12 cellular contexts compared by ENCODE assay signal in the genomic region with DNA sequence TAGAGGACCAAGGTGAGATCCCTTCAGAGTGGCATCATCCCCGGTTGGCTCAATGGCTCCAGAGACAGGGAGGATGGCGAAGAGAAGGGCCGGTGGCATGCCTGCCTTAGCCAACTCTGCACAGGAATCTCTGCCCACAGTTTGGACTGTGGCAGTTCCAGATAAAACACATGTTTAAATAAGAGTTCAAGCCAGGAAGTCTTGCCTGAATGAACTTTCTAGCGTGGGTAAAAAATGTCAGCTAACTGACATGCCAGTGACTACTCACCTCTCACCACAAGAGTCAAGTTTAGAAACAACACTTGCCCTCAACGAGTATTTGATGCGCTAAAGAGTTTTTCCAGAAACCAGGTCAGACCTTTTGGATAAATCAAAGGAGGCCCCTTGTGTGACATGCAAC. TPM values are rescaled to one million over a fixed set of nuclear protein-coding genes. Genes with fewer than 3 reads are reported as not detected.
A peak's percentile ranks its signal among the peaks of the same experiment; 100 is the strongest.
DNase-seq lines count a peak whose midpoint lies in the region; ATAC-seq, FAIRE-seq and TF ChIP-seq lines count a peak whose summit lies in the region.
"Had no signal": no experiment of that assay in that cellular context is flagged by ENCODE, and none has a peak within 500 bp of the region (broad histone marks: within the 10 kb centered on the region; RNA-seq: fewer than 3 reads in every experiment).

No MANE protein-coding gene starts in this region.

- H4K20me1 ChIP-seq in BLaER1 treated with 17β-estradiol and CSF1 and Interleukin-3, amounts not matched to agents 10 nM and 100 nM = peaks cover 0 to 27% (median 6%) of the 10 kb centered on the region in 11 experiments; a peak in 9 of 22 replicates
- H4K20me1 ChIP-seq in endothelial cell of umbilical vein (replicated peaks; ENCODE audit: control insufficient read depth, extremely low read depth, insufficient read depth, low read length) = no peaks in the 10 kb centered on the region
- H4K20me1 ChIP-seq in osteoblast (ENCODE audit: insufficient read depth, low read length) = no peaks in the 10 kb centered on the region

- H3K4me2 ChIP-seq in BLaER1 treated with 17β-estradiol and CSF1 and Interleukin-3, amounts not matched to agents 10 nM and 100 nM = peak overlapping the region; percentile 24 to 96 (median 90)
- peak overlapping the region; percentile 13 for H3K4me2 ChIP-seq in endothelial cell of umbilical vein (ENCODE audit: insufficient read depth, low read length)
- H3K4me2 ChIP-seq in osteoblast (ENCODE audit: insufficient read depth, low read length) = peak overlapping the region; percentile 33

- no TSS peak for BruUV-seq in endothelial cell of umbilical vein (replicated peaks; lab: Mats Ljungman, UMichigan)

- H3K9me3 ChIP-seq in BLaER1 treated with 17β-estradiol and CSF1 and Interleukin-3, amounts not matched to agents 10 nM and 100 nM (replicated peaks in 1 of 11) = peaks cover 0 to 8% (median 0%) of the 10 kb centered on the region in 11 experiments; a peak in 1 of 22 replicates
- H3K9me3 ChIP-seq in endothelial cell of umbilical vein (replicated peaks; ENCODE audit: control insufficient read depth, insufficient read depth, low read length) (no peaks in the 10 kb centered on the region), osteoblast (ENCODE audit: low read depth, low read length) (no peaks in the 10 kb centered on the region)

- no peak overlapping the region; a peak in 1 of 22 replicates for H3K9ac ChIP-seq in BLaER1 treated with 17β-estradiol and CSF1 and Interleukin-3, amounts not matched to agents 10 nM and 100 nM
- no peak overlapping the region for H3K9ac ChIP-seq in endothelial cell of umbilical vein (replicated peaks; ENCODE audit: extremely low read depth, insufficient read depth, low read length)

- H3K36me3 ChIP-seq in BLaER1 treated with 17β-estradiol and CSF1 and Interleukin-3, amounts not matched to agents 10 nM and 100 nM = peaks cover 0 to 8% (median 0%) of the 10 kb centered on the region in 11 experiments; a peak in 1 of 22 replicates
- H3K36me3 ChIP-seq in endothelial cell of umbilical vein (ENCODE audit: control insufficient read depth in 2 of 2, extremely low read depth in 1 of 2, insufficient read depth in 2 of 2, low read length in 2 of 2) (no peaks in the 10 kb centered on the region), osteoblast (ENCODE audit: insufficient read depth, low read length) (no peaks in the 10 kb centered on the region)
- H3K36me3 ChIP-seq: WERI-Rb-1 had no signal

- intact Hi-C loops in endothelial cell of umbilical vein (cut with micrococcal nuclease) = no loop called here

- H3K4me3 ChIP-seq in BLaER1 treated with 17β-estradiol and CSF1 and Interleukin-3, amounts not matched to agents 10 nM and 100 nM = no peak overlapping the region
- H3K4me3 ChIP-seq in endothelial cell of umbilical vein (replicated peaks in 1 of 3; ENCODE audit: insufficient read depth in 1 of 3, low read depth in 1 of 3, low read length in 3 of 3) = no peak overlapping the region
- H3K4me3 ChIP-seq in osteoblast (ENCODE audit: insufficient read depth, low read length) = no peak overlapping the region
- H3K4me3 ChIP-seq: dorsolateral prefrontal cortex had no signal

- H3K4me1 ChIP-seq in BLaER1 treated with 17β-estradiol and CSF1 and Interleukin-3, amounts not matched to agents 10 nM and 100 nM = peaks cover 70 to 89% (median 84%) of the 10 kb centered on the region in 10 experiments
- H3K4me1 ChIP-seq in endothelial cell of umbilical vein (ENCODE audit: control insufficient read depth, extremely low read depth, insufficient read depth, low read length) (peaks cover 68% of the 10 kb centered on the region), osteoblast (ENCODE audit: insufficient read depth, low read length) (peaks cover 71% of the 10 kb centered on the region)

- no peaks in the 10 kb centered on the region for H3K27me3 ChIP-seq in BLaER1 treated with 17β-estradiol and CSF1 and Interleukin-3, amounts not matched to agents 10 nM and 100 nM
- no peaks in the 10 kb centered on the region for H3K27me3 ChIP-seq in endothelial cell of umbilical vein (ENCODE audit: control insufficient read depth in 2 of 2, insufficient read depth in 2 of 2, low read length in 2 of 2)
- no peaks in the 10 kb centered on the region for H3K27me3 ChIP-seq in osteoblast (ENCODE audit: insufficient read depth, low read length)
- H3K27me3 ChIP-seq: dorsolateral prefrontal cortex had no signal

- peaks cover 62% of the 10 kb centered on the region for H3K79me2 ChIP-seq in endothelial cell of umbilical vein (ENCODE audit: control insufficient read depth, insufficient read depth, low read length)
- H3K79me2 ChIP-seq in osteoblast (ENCODE audit: insufficient read depth, low read length) = peaks cover 44% of the 10 kb centered on the region

- H3K27ac ChIP-seq in BLaER1 treated with 17β-estradiol and CSF1 and Interleukin-3, amounts not matched to agents 10 nM and 100 nM = 0 out of 22 replicates have a peak overlapping the region, but pooled peaks of 2 of the 11 experiments have one; percentile 4 to 6
- no peak overlapping the region for H3K27ac ChIP-seq in endothelial cell of umbilical vein (ENCODE audit: insufficient read depth, low read depth, low read length)
- H3K27ac ChIP-seq in osteoblast (ENCODE audit: low read depth, low read length) = peak overlapping the region; percentile 99
- H3K27ac ChIP-seq: dorsolateral prefrontal cortex, WERI-Rb-1 had no signal

- no peak overlapping the region for H3K4me3 Mint-ChIP-seq in HFFc6
- H3K4me3 Mint-ChIP-seq: mesothelial cell of epicardium had no signal

- peaks cover 2% of the 10 kb centered on the region; the same call in 1 of the 2 replicates for H3K27me3 Mint-ChIP-seq in HFFc6 (ENCODE audit: insufficient read depth)

- TF ChIP-seq CTCF in HFFc6 (IDR thresholded peaks at IDR 0.05) (no peak), endothelial cell of umbilical vein (IDR thresholded peaks at IDR 0.05; ENCODE audit: extremely low read depth in 1 of 2, insufficient read depth in 1 of 2, low read depth in 1 of 2, low read length in 2 of 2) (no peak), osteoblast (IDR thresholded peaks at IDR 0.05; ENCODE audit: extremely low read depth, low read depth, low read length) (no peak)

- dilution Hi-C loops in endothelial cell of umbilical vein (cut with MboI; ENCODE audit: extremely low pct_ligation_motif_present, low sequenced_read_pairs) = no loop called here

- CTCF ChIA-PET in endothelial cell of umbilical vein (lab: Charles Lee) = interaction anchor here (1.5 kb wide), 1 partner anchor 15 kb away, joined by 3 read pairs; no protein-coding TSS in a partner anchor

- DNase-seq in HFFc6 (no peak), endothelial cell of umbilical vein (ENCODE audit: low read depth, low spot score) (peak; percentile 46), osteoblast (ENCODE audit: insufficient read length, low spot score, missing footprints) (no peak), GDM1 (lab: John Stamatoyannopoulos, UW) (no peak)
- DNase-seq: dorsolateral prefrontal cortex, retina, WERI-Rb-1 had no signal

- H3K36me3 Mint-ChIP-seq in HFFc6 (ENCODE audit: low read depth) = peaks cover 12% of the 10 kb centered on the region
- H3K36me3 Mint-ChIP-seq: mesothelial cell of epicardium had no signal

- no peak for FAIRE-seq in endothelial cell of umbilical vein (lab: Jason Lieb, UNC)

- H3K9me3 Mint-ChIP-seq in HFFc6 = no peaks in the 10 kb centered on the region
- H3K9me3 Mint-ChIP-seq: mesothelial cell of epicardium had no signal

- H3K9me1 ChIP-seq in endothelial cell of umbilical vein (replicated peaks; ENCODE audit: control insufficient read depth, extremely low read depth, insufficient read depth, low read length) = no peaks in the 10 kb centered on the region

- peak overlapping the region; percentile 18; the same call in 1 of the 2 replicates for H3K27ac Mint-ChIP-seq in HFFc6
- H3K27ac Mint-ChIP-seq: mesothelial cell of epicardium had no signal

- POLR2A ChIA-PET in endothelial cell of umbilical vein (lab: Charles Lee) = no interaction called here

- ATAC-seq in GM18505 (IDR thresholded peaks at IDR 0.05; ENCODE audit: unreplicated experiment) (no peak), HG03442 (IDR thresholded peaks at IDR 0.05; ENCODE audit: unreplicated experiment) (no peak), GM21367 (IDR thresholded peaks at IDR 0.05; ENCODE audit: unreplicated experiment) (no peak)

- H2AFZ ChIP-seq in endothelial cell of umbilical vein (ENCODE audit: low read depth, low read length) (no peak overlapping the region), osteoblast (ENCODE audit: low read length) (no peak overlapping the region)

- H3K4me1 Mint-ChIP-seq in HFFc6 (ENCODE audit: low read depth) = peaks cover 83% of the 10 kb centered on the region

- no peak for TF ChIP-seq POLR2A in endothelial cell of umbilical vein (IDR thresholded peaks at IDR 0.05; ENCODE audit: low read depth, low read length)
- no peak for TF ChIP-seq POLR2A in GM18505 (IDR thresholded peaks at IDR 0.05; ENCODE audit: borderline replicate concordance, extremely low read depth, insufficient read depth, insufficient read length)

TF ChIP-seq in endothelial cell of umbilical vein, 7 proteins besides CTCF, POLR2A, EP300 and RAD21 (continues in another document):
- no peak for TF ChIP-seq JUN (IDR thresholded peaks at IDR 0.05; ENCODE audit: borderline replicate concordance, insufficient read depth, insufficient read length, low read depth)

RNA-seq across cellular contexts. Expression of gene NOD1, which starts 3.0 kb away (rescaled TPM):
- total RNA-seq in HFFc6 (2021; fragmentation: NEBNext Ultra II Directional; extraction: Animal tissue kit (Norgen Biotek cat#: 25700)) = 1 to 10 TPM; 2.8 to 3.9 (median 3.0) TPM
- total RNA-seq in endothelial cell of umbilical vein (39.2 and 39.7 TPM in 2 replicates), osteoblast (7.6 and 7.7 TPM in 2 replicates)
- 22.1 and 23.2 TPM in 2 replicates for polyA plus RNA-seq in endothelial cell of umbilical vein
- polyA plus RNA-seq in endothelial cell of umbilical vein (2011; cell fraction: cytosol; rRNA removed) = 14.3 and 16.9 TPM in 2 replicates
- polyA plus RNA-seq in endothelial cell of umbilical vein (2011; cell fraction: nucleus; rRNA removed) = 86.8 and 90.9 TPM in 2 replicates
- polyA plus RNA-seq in endothelial cell of umbilical vein (2012) = 13.3 and 14.4 TPM in 2 replicates
- 47.1 and 47.2 TPM in 2 replicates for polyA minus RNA-seq in endothelial cell of umbilical vein
- polyA minus RNA-seq in endothelial cell of umbilical vein (2011; cell fraction: cytosol; rRNA and poly(A)+ RNA removed) = 4.5 TPM
- polyA minus RNA-seq in endothelial cell of umbilical vein (2011; cell fraction: nucleus; rRNA and poly(A)+ RNA removed) = 73.2 and 79.1 TPM in 2 replicates

RNA-seq across cellular contexts. Expression of gene GGCT, which starts 29.0 kb away (rescaled TPM):
- total RNA-seq in HFFc6 (2021; fragmentation: NEBNext Ultra II Directional; extraction: Animal tissue kit (Norgen Biotek cat#: 25700)) = 10 to 100 TPM; 16.1 to 25.6 (median 21.1) TPM
- total RNA-seq in endothelial cell of umbilical vein (44.3 and 46.9 TPM in 2 replicates), osteoblast (24.2 and 26.8 TPM in 2 replicates)
- polyA plus RNA-seq in endothelial cell of umbilical vein = 14.7 and 21.1 TPM in 2 replicates
- polyA plus RNA-seq in endothelial cell of umbilical vein (2011; cell fraction: cytosol; rRNA removed) = 26.5 and 30.0 TPM in 2 replicates
- 10.6 and 15.9 TPM in 2 replicates for polyA plus RNA-seq in endothelial cell of umbilical vein (2011; cell fraction: nucleus; rRNA removed)
- 38.7 and 57.2 TPM in 2 replicates for polyA plus RNA-seq in endothelial cell of umbilical vein (2012)
- polyA minus RNA-seq in endothelial cell of umbilical vein = 8.0 and 8.3 TPM in 2 replicates
- 17.1 TPM for polyA minus RNA-seq in endothelial cell of umbilical vein (2011; cell fraction: cytosol; rRNA and poly(A)+ RNA removed)
- 5.1 and 5.8 TPM in 2 replicates for polyA minus RNA-seq in endothelial cell of umbilical vein (2011; cell fraction: nucleus; rRNA and poly(A)+ RNA removed)

Comparison
In these comparisons a context has a peak if more than half of its experiments do, and no peak if none do; other contexts are left out.
1. H3K4me2 ChIP-seq: peak in every context shown above with its lines; median percentile 90 in BLaER1 treated with 17β-estradiol and CSF1 and Interleukin-3, amounts not matched to agents 10 nM and 100 nM; 33 in osteoblast; 13 in endothelial cell of umbilical vein.